9 cellular contexts compared by ENCODE assay signal in genomic region chr1:8425150-8425780, GRCh38.
DNase-seq lines count a peak whose midpoint lies in the region; ATAC-seq, FAIRE-seq and TF ChIP-seq lines count a peak whose summit lies in the region.
"Had no signal": no experiment of that assay in that cellular context is flagged by ENCODE, and none has a peak within 500 bp of the region (broad histone marks: within the 10 kb centered on the region; RNA-seq: fewer than 3 reads in every experiment).

No MANE protein-coding gene starts in this region.

- ATAC-seq in stimulated activated naive CD8-positive, alpha-beta T cell treated with anti-CD3 and anti-CD28 coated beads, Interleukin-15, Interleukin-2, amounts not matched to agents 100 U/mL and 50 U/mL, for 24 hours: no peak
- ATAC-seq in natural killer cell treated with Interleukin-12 subunit alpha and Interleukin-12 subunit beta and Interleukin-15 and Interleukin-18, amount 100 ng/mL, for 72 hours: no peak
- ATAC-seq in GM19467 (IDR thresholded peaks at IDR 0.05; ENCODE audit: unreplicated experiment) (no peak), GM18502 (IDR thresholded peaks at IDR 0.05; ENCODE audit: poor library complexity, unreplicated experiment) (no peak)

- H3K36me3 Mint-ChIP-seq in stimulated activated naive CD8-positive, alpha-beta T cell treated with anti-CD3 and anti-CD28 coated beads, Interleukin-15, Interleukin-2, amounts not matched to agents 100 ng/mL and 50 ng/mL, for 24 hours (ENCODE audit: low read depth): peaks cover 5% of the 10 kb centered on the region
- H3K36me3 Mint-ChIP-seq in chondrocyte (ENCODE audit: low read depth): no peaks in the 10 kb centered on the region
- H3K36me3 Mint-ChIP-seq in natural killer cell treated with Interleukin-12 subunit alpha and Interleukin-12 subunit beta and Interleukin-15 and Interleukin-18, amount 100 ng/mL, for 72 hours: no peaks in the 10 kb centered on the region

- no peaks in the 10 kb centered on the region for H3K27me3 Mint-ChIP-seq in stimulated activated naive CD8-positive, alpha-beta T cell treated with anti-CD3 and anti-CD28 coated beads, Interleukin-15, Interleukin-2, amounts not matched to agents 100 ng/mL and 50 ng/mL, for 24 hours
- H3K27me3 Mint-ChIP-seq in chondrocyte (ENCODE audit: low read depth): no peaks in the 10 kb centered on the region
- H3K27me3 Mint-ChIP-seq in natural killer cell treated with Interleukin-12 subunit alpha and Interleukin-12 subunit beta and Interleukin-15 and Interleukin-18, amount 100 ng/mL, for 72 hours: peaks cover 0 to 9% of the 10 kb centered on the region in 2 donors

- no peak overlapping the region for H3K4me3 Mint-ChIP-seq in stimulated activated naive CD8-positive, alpha-beta T cell treated with anti-CD3 and anti-CD28 coated beads, Interleukin-15, Interleukin-2, amounts not matched to agents 100 ng/mL and 50 ng/mL, for 24 hours
- H3K4me3 Mint-ChIP-seq in chondrocyte (ENCODE audit: unreplicated experiment): no peak overlapping the region
- peak overlapping the region; percentile 94 for H3K4me3 Mint-ChIP-seq in natural killer cell treated with Interleukin-12 subunit alpha and Interleukin-12 subunit beta and Interleukin-15 and Interleukin-18, amount 100 ng/mL, for 72 hours

- no peak for FAIRE-seq in RCC 7860 (lab: Jason Lieb, UNC)
- FAIRE-seq: D721Med had no signal

- no peak for DNase-seq in stimulated activated naive CD8-positive, alpha-beta T cell treated with anti-CD3 and anti-CD28 coated beads, Interleukin-15, Interleukin-2, amounts not matched to agents 100 U/mL and 50 U/mL, for 24 hours
- DNase-seq in chondrocyte (ENCODE audit: low spot score) (no peak), AML-193 (lab: John Stamatoyannopoulos, UW) (no peak), RCC 7860 (ENCODE audit: low spot score) (no peak)
- DNase-seq in natural killer cell treated with Interleukin-12 subunit alpha and Interleukin-12 subunit beta and Interleukin-15 and Interleukin-18, amount 100 ng/mL, for 72 hours (ENCODE audit: low spot score): no peak

- H3K9me3 Mint-ChIP-seq in stimulated activated naive CD8-positive, alpha-beta T cell treated with anti-CD3 and anti-CD28 coated beads, Interleukin-15, Interleukin-2, amounts not matched to agents 100 ng/mL and 50 ng/mL, for 24 hours: no peaks in the 10 kb centered on the region
- H3K9me3 Mint-ChIP-seq in chondrocyte (ENCODE audit: low read depth): no peaks in the 10 kb centered on the region
- no peaks in the 10 kb centered on the region for H3K9me3 Mint-ChIP-seq in natural killer cell treated with Interleukin-12 subunit alpha and Interleukin-12 subunit beta and Interleukin-15 and Interleukin-18, amount 100 ng/mL, for 72 hours

- TF ChIP-seq CTCF in chondrocyte (IDR thresholded peaks at IDR 0.05): no peak

- H3K4me1 Mint-ChIP-seq in stimulated activated naive CD8-positive, alpha-beta T cell treated with anti-CD3 and anti-CD28 coated beads, Interleukin-15, Interleukin-2, amounts not matched to agents 100 ng/mL and 50 ng/mL, for 24 hours (ENCODE audit: low read depth): peaks cover 61% of the 10 kb centered on the region
- H3K4me1 Mint-ChIP-seq in chondrocyte (ENCODE audit: low read depth): peaks cover 9% of the 10 kb centered on the region
- peaks cover 47 to 54% of the 10 kb centered on the region in 2 donors for H3K4me1 Mint-ChIP-seq in natural killer cell treated with Interleukin-12 subunit alpha and Interleukin-12 subunit beta and Interleukin-15 and Interleukin-18, amount 100 ng/mL, for 72 hours (ENCODE audit: low read depth in 2 of 2)

- H3K27ac Mint-ChIP-seq in stimulated activated naive CD8-positive, alpha-beta T cell treated with anti-CD3 and anti-CD28 coated beads, Interleukin-15, Interleukin-2, amounts not matched to agents 100 ng/mL and 50 ng/mL, for 24 hours: peak overlapping the region; percentile 11
- peak overlapping the region; percentile 19 for H3K27ac Mint-ChIP-seq in chondrocyte (ENCODE audit: unreplicated experiment)
- peak overlapping the region; percentile 75 to 92 for H3K27ac Mint-ChIP-seq in natural killer cell treated with Interleukin-12 subunit alpha and Interleukin-12 subunit beta and Interleukin-15 and Interleukin-18, amount 100 ng/mL, for 72 hours

Comparison
In these comparisons a context has a peak if more than half of its experiments do, and no peak if none do; other contexts are left out.
1. H3K27ac Mint-ChIP-seq: peak in every context shown above with its lines; median percentile 84 in natural killer cell treated with Interleukin-12 subunit alpha and Interleukin-12 subunit beta and Interleukin-15 and Interleukin-18, amount 100 ng/mL, for 72 hours; 19 in chondrocyte; 11 in stimulated activated naive CD8-positive, alpha-beta T cell treated with anti-CD3 and anti-CD28 coated beads, Interleukin-15, Interleukin-2, amounts not matched to agents 100 ng/mL and 50 ng/mL, for 24 hours.